1 cellular context compared by ENCODE assay signal in genomic region chr2:69893684-69894481, GRCh38.
TF ChIP-seq lines count a peak whose summit lies in the region.

Gene SNRNP27 (plus strand): TSS chr2:69893956. CDS start chr2:69893985, 29 bp downstream.

TF ChIP-seq in K562, 482 proteins besides CTCF, POLR2A, EP300 and RAD21 (continued from another document and continues in another):
- TF ChIP-seq, protein P1, sequence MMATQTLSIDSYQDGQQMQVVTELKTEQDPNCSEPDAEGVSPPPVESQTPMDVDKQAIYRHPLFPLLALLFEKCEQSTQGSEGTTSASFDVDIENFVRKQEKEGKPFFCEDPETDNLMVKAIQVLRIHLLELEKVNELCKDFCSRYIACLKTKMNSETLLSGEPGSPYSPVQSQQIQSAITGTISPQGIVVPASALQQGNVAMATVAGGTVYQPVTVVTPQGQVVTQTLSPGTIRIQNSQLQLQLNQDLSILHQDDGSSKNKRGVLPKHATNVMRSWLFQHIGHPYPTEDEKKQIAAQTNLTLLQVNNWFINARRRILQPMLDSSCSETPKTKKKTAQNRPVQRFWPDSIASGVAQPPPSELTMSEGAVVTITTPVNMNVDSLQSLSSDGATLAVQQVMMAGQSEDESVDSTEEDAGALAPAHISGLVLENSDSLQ (IDR thresholded peaks at IDR 0.05), result peak; percentile 53
- TF ChIP-seq ZNF347 (CRISPR knock-in tag; IDR thresholded peaks at IDR 0.05; ENCODE audit: low read depth) (no peak), SMAD2 (IDR thresholded peaks at IDR 0.05; ENCODE audit: low read depth, low read length) (no peak), AFF4 (CRISPR knock-in tag; IDR thresholded peaks at IDR 0.05) (peak; percentile 81; the same call in 1 of the 2 replicates), HNRNPUL1 (IDR thresholded peaks at IDR 0.05; ENCODE audit: low read length) (no peak), SUPT5H (IDR thresholded peaks at IDR 0.05) (peak; percentile 88), ZNF239 (CRISPR knock-in tag; IDR thresholded peaks at IDR 0.05) (0 out of 2 replicates have a peak, but pooled peaks have one; percentile 8), JUNB (CRISPR knock-in tag; conservative IDR thresholded peaks at IDR 0.05) (no peak), NCOA6 (IDR thresholded peaks at IDR 0.05) (no peak), ZNF174 (CRISPR knock-in tag; IDR thresholded peaks at IDR 0.05) (no peak), TSHZ1 (CRISPR knock-in tag; IDR thresholded peaks at IDR 0.05) (no peak), RBM14 (IDR thresholded peaks at IDR 0.05; ENCODE audit: borderline replicate concordance, insufficient read depth, low read depth, low read length) (no peak), NFYB (IDR thresholded peaks at IDR 0.05; ENCODE audit: extremely low read depth, insufficient read length) (no peak), PURB (CRISPR knock-in tag; IDR thresholded peaks at IDR 0.05; ENCODE audit: low read depth) (no peak), KDM4B (IDR thresholded peaks at IDR 0.05; ENCODE audit: borderline replicate concordance in 2 of 2, low read depth in 1 of 2) (peak in 1 of 2 experiments; percentile 90; a peak in 1 of 4 replicates), NR4A1 (CRISPR knock-in tag; IDR thresholded peaks at IDR 0.05) (no peak), NR4A1 (tag; IDR thresholded peaks at IDR 0.05) (no peak), SMARCA5 (IDR thresholded peaks at IDR 0.05) (no peak), UBTF (IDR thresholded peaks at IDR 0.05; ENCODE audit: borderline replicate concordance in 1 of 2, low read depth in 2 of 2, low read length in 2 of 2) (peak in 1 of 2 experiments; percentile 84; a peak in 3 of 4 replicates), SRSF3 (IDR thresholded peaks at IDR 0.05; ENCODE audit: insufficient read depth, low read length) (no peak), MAFK (IDR thresholded peaks at IDR 0.05; ENCODE audit: low read length) (no peak), ZNF12 (CRISPR knock-in tag; IDR thresholded peaks at IDR 0.05) (no peak), ZBTB8A (IDR thresholded peaks at IDR 0.05; ENCODE audit: partially characterized antibody) (no peak), NBN (IDR thresholded peaks at IDR 0.05; ENCODE audit: low read depth) (peak; percentile 53; the same call in 1 of the 2 replicates)
- TF ChIP-seq, protein P2, sequence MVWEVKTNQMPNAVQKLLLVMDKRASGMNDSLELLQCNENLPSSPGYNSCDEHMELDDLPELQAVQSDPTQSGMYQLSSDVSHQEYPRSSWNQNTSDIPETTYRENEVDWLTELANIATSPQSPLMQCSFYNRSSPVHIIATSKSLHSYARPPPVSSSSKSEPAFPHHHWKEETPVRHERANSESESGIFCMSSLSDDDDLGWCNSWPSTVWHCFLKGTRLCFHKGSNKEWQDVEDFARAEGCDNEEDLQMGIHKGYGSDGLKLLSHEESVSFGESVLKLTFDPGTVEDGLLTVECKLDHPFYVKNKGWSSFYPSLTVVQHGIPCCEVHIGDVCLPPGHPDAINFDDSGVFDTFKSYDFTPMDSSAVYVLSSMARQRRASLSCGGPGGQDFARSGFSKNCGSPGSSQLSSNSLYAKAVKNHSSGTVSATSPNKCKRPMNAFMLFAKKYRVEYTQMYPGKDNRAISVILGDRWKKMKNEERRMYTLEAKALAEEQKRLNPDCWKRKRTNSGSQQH (CRISPR knock-in tag; IDR thresholded peaks at IDR 0.05), result no peak
- TF ChIP-seq, protein P3, sequence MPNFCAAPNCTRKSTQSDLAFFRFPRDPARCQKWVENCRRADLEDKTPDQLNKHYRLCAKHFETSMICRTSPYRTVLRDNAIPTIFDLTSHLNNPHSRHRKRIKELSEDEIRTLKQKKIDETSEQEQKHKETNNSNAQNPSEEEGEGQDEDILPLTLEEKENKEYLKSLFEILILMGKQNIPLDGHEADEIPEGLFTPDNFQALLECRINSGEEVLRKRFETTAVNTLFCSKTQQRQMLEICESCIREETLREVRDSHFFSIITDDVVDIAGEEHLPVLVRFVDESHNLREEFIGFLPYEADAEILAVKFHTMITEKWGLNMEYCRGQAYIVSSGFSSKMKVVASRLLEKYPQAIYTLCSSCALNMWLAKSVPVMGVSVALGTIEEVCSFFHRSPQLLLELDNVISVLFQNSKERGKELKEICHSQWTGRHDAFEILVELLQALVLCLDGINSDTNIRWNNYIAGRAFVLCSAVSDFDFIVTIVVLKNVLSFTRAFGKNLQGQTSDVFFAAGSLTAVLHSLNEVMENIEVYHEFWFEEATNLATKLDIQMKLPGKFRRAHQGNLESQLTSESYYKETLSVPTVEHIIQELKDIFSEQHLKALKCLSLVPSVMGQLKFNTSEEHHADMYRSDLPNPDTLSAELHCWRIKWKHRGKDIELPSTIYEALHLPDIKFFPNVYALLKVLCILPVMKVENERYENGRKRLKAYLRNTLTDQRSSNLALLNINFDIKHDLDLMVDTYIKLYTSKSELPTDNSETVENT (CRISPR knock-in tag; IDR thresholded peaks at IDR 0.05), result no peak
- TF ChIP-seq, protein P4, sequence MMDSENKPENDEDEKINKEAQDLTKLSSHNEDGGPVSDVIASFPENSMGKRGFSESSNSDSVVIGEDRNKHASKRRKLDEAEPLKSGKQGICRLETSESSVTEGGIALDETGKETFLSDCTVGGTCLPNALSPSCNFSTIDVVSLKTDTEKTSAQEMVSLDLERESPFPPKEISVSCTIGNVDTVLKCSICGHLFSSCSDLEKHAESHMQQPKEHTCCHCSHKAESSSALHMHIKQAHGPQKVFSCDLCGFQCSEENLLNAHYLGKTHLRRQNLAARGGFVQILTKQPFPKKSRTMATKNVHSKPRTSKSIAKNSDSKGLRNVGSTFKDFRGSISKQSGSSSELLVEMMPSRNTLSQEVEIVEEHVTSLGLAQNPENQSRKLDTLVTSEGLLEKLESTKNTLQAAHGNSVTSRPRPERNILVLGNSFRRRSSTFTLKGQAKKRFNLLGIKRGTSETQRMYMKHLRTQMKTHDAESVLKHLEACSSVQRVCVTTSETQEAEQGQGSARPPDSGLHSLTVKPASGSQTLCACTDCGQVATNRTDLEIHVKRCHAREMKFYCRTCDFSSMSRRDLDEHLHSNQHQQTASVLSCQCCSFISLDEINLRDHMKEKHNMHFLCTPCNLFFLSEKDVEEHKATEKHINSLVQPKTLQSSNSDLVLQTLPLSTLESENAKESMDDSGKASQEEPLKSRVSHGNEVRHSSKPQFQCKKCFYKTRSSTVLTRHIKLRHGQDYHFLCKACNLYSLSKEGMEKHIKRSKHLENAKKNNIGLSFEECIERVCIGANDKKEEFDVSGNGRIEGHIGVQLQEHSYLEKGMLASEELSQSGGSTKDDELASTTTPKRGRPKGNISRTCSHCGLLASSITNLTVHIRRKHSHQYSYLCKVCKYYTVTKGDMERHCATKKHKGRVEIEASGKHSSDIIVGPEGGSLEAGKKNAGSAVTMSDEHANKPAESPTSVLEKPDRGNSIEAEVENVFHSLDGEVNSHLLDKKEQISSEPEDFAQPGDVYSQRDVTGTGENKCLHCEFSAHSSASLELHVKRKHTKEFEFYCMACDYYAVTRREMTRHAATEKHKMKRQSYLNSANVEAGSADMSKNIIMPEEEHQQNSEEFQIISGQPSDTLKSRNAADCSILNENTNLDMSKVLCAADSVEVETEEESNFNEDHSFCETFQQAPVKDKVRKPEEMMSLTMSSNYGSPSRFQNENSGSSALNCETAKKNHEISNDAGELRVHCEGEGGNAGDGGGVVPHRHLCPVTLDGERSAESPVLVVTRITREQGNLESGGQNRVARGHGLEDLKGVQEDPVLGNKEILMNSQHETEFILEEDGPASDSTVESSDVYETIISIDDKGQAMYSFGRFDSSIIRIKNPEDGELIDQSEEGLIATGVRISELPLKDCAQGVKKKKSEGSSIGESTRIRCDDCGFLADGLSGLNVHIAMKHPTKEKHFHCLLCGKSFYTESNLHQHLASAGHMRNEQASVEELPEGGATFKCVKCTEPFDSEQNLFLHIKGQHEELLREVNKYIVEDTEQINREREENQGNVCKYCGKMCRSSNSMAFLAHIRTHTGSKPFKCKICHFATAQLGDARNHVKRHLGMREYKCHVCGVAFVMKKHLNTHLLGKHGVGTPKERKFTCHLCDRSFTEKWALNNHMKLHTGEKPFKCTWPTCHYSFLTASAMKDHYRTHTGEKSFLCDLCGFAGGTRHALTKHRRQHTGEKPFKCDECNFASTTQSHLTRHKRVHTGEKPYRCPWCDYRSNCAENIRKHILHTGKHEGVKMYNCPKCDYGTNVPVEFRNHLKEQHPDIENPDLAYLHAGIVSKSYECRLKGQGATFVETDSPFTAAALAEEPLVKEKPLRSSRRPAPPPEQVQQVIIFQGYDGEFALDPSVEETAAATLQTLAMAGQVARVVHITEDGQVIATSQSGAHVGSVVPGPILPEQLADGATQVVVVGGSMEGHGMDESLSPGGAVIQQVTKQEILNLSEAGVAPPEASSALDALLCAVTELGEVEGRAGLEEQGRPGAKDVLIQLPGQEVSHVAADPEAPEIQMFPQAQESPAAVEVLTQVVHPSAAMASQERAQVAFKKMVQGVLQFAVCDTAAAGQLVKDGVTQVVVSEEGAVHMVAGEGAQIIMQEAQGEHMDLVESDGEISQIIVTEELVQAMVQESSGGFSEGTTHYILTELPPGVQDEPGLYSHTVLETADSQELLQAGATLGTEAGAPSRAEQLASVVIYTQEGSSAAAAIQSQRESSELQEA (IDR thresholded peaks at IDR 0.05; ENCODE audit: low read depth), result no peak
- TF ChIP-seq, protein P5, sequence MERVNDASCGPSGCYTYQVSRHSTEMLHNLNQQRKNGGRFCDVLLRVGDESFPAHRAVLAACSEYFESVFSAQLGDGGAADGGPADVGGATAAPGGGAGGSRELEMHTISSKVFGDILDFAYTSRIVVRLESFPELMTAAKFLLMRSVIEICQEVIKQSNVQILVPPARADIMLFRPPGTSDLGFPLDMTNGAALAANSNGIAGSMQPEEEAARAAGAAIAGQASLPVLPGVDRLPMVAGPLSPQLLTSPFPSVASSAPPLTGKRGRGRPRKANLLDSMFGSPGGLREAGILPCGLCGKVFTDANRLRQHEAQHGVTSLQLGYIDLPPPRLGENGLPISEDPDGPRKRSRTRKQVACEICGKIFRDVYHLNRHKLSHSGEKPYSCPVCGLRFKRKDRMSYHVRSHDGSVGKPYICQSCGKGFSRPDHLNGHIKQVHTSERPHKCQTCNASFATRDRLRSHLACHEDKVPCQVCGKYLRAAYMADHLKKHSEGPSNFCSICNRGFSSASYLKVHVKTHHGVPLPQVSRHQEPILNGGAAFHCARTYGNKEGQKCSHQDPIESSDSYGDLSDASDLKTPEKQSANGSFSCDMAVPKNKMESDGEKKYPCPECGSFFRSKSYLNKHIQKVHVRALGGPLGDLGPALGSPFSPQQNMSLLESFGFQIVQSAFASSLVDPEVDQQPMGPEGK (CRISPR knock-in tag; IDR thresholded peaks at IDR 0.05; ENCODE audit: borderline replicate concordance), result no peak
